ENCODE assay signal across 30 cellular contexts in the genomic region with DNA sequence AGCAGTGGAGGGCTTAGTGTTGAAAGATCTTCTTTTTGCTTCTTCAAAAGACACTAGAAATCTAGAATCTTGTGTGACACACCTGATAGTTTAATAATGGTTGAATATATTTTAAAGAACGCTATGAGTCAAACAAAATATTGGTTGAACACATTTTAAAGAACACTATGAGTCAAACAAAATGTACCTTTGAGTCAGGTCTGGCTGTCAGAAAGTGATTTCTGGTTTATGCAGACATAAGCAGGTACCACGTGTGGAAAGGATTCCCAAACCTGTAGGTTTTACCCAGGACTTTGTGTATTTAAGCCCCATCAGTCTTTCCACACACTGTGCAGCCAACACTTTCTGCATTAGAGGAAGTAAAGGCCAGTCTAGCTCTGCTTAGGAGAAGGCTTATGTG.
"Had no signal": no experiment of that assay in that cellular context is flagged by ENCODE, and none has a peak within 500 bp of the region (broad histone marks: within the 10 kb centered on the region; RNA-seq: fewer than 3 reads in every experiment).

No MANE protein-coding gene starts in this region.

- H3K27ac Mint-ChIP-seq: activated CD4-positive, alpha-beta T cell treated with anti-CD3 and anti-CD28 coated beads, Interleukin-2, amount 10 ng/mL, durations not matched to agents 24 days and 14 days; activated CD8-positive, alpha-beta T cell treated with anti-CD3 and anti-CD28 coated beads for 36 hours; activated naive CD8-positive, alpha-beta T cell treated with anti-CD3 and anti-CD28 coated beads for 36 hours; activated T-cell treated with anti-CD3 and anti-CD28 coated beads, Interleukin-2, amount 50 U/mL, for 72 hours; activated T-helper 17 cell treated with anti-CD3 and anti-CD28 coated beads, Interleukin-2, amount 50 U/mL, for 72 hours had no signal

- H3K27ac ChIP-seq: brain microvascular endothelial cell, Peyer's patch, SJCRH30, SK-N-MC had no signal

- H3K27me3 Mint-ChIP-seq: activated CD4-positive, alpha-beta T cell treated with anti-CD3 and anti-CD28 coated beads, Interleukin-2, amount 10 ng/mL, durations not matched to agents 24 days and 14 days; activated CD8-positive, alpha-beta T cell treated with anti-CD3 and anti-CD28 coated beads for 36 hours; activated naive CD8-positive, alpha-beta T cell treated with anti-CD3 and anti-CD28 coated beads for 36 hours; activated T-helper 17 cell treated with anti-CD3 and anti-CD28 coated beads, Interleukin-2, amount 50 U/mL, for 72 hours had no signal

- H3K36me3 Mint-ChIP-seq: activated naive CD8-positive, alpha-beta T cell treated with anti-CD3 and anti-CD28 coated beads for 36 hours had no signal

- H3K4me3 Mint-ChIP-seq: activated CD4-positive, alpha-beta T cell treated with anti-CD3 and anti-CD28 coated beads, Interleukin-2, amount 10 ng/mL, durations not matched to agents 24 days and 14 days; activated CD8-positive, alpha-beta T cell treated with anti-CD3 and anti-CD28 coated beads for 36 hours; activated naive CD8-positive, alpha-beta T cell treated with anti-CD3 and anti-CD28 coated beads for 36 hours; activated T-cell treated with anti-CD3 and anti-CD28 coated beads, Interleukin-2, amount 50 U/mL, for 72 hours; activated T-helper 17 cell treated with anti-CD3 and anti-CD28 coated beads, Interleukin-2, amount 50 U/mL, for 72 hours had no signal

- DNase-seq: activated CD4-positive, alpha-beta T cell treated with anti-CD3 and anti-CD28 coated beads, Interleukin-2, amount 10 ng/mL, durations not matched to agents 24 days and 14 days; activated CD4-positive, alpha-beta T cell treated with anti-CD3 and anti-CD28 coated beads, Interleukin-2, amount 50 U/mL, for 4 hours; activated CD8-positive, alpha-beta T cell treated with anti-CD3 and anti-CD28 coated beads for 36 hours; activated effector memory CD4-positive, alpha-beta T cell treated with anti-CD3 and anti-CD28 coated beads, Interleukin-2, amount 50 U/mL, for 16 hours; activated naive CD4-positive, alpha-beta T cell; activated naive CD4-positive, alpha-beta T cell treated with anti-CD3 and anti-CD28 coated beads, Interleukin-2, amount 50 U/mL, for 16 hours; activated naive CD8-positive, alpha-beta T cell treated with anti-CD3 and anti-CD28 coated beads for 36 hours; activated T-cell treated with anti-CD3 and anti-CD28 coated beads, Interleukin-2, amount 50 U/mL, for 1 hour; activated T-cell treated with anti-CD3 and anti-CD28 coated beads, Interleukin-2, amount 50 U/mL, for 72 hours; amniotic stem cell; aorta; brain microvascular endothelial cell; Karpas-422; KBM-7; MG63; NCI-H1048; NCI-H1105 treated with DMSO at 0.1 percent for 48 hours; NCI-H1436; NCI-H1694; NCI-H2029; NCI-H345; NCI-H524 treated with DMSO at 0.1 percent for 48 hours; Peyer's patch; Right ventricle myocardium superior; RPMI8226; SJCRH30; T1000 had no signal

- FAIRE-seq: TTC549 had no signal

- H3K4me1 Mint-ChIP-seq: activated CD4-positive, alpha-beta T cell treated with anti-CD3 and anti-CD28 coated beads, Interleukin-2, amount 10 ng/mL, durations not matched to agents 24 days and 14 days; activated naive CD8-positive, alpha-beta T cell treated with anti-CD3 and anti-CD28 coated beads for 36 hours; activated T-helper 17 cell treated with anti-CD3 and anti-CD28 coated beads, Interleukin-2, amount 50 U/mL, for 72 hours had no signal

- H3K9me3 Mint-ChIP-seq: activated CD4-positive, alpha-beta T cell treated with anti-CD3 and anti-CD28 coated beads, Interleukin-2, amount 10 ng/mL, durations not matched to agents 24 days and 14 days had no signal
